1 cellular context compared by ENCODE assay signal in genomic region chr21:37710555-37711293, GRCh38.
A peak's percentile ranks its signal among the peaks of the same experiment; 100 is the strongest.
TF ChIP-seq lines count a peak whose summit lies in the region.

No MANE protein-coding gene starts in this region.

TF ChIP-seq in HEK293, 187 proteins besides CTCF, POLR2A, EP300 and RAD21 (continued from another document):
- TF ChIP-seq EGR2 (tag by site-specific recombination; IDR thresholded peaks at IDR 0.05; ENCODE audit: low read depth) (no peak), OSR2 (tag by site-specific recombination; IDR thresholded peaks at IDR 0.05) (peak; percentile 88; the same call in 1 of the 2 replicates), ZSCAN23 (tag by site-specific recombination; IDR thresholded peaks at IDR 0.05) (0 out of 2 replicates have a peak, but pooled peaks have one; percentile 24), ZBTB20 (tag by site-specific recombination; IDR thresholded peaks at IDR 0.05) (no peak; the same call in 1 of the 2 replicates), ZFP69B (tag by site-specific recombination; IDR thresholded peaks at IDR 0.05) (peak; percentile 64), ZEB2 (tag by site-specific recombination; IDR thresholded peaks at IDR 0.05) (0 out of 2 replicates have a peak, but pooled peaks have one; percentile 36), ZNF398 (tag by site-specific recombination; IDR thresholded peaks at IDR 0.05) (0 out of 2 replicates have a peak, but pooled peaks have one; percentile 17), ZNF335 (tag by site-specific recombination; conservative IDR thresholded peaks at IDR 0.05) (no peak), PATZ1 (tag by site-specific recombination; IDR thresholded peaks at IDR 0.05) (no peak), GLIS1 (tag by site-specific recombination; IDR thresholded peaks at IDR 0.05) (peak; percentile 97), WT1 (tag by site-specific recombination; IDR thresholded peaks at IDR 0.05) (peak; percentile 77), ZNF488 (tag by site-specific recombination; IDR thresholded peaks at IDR 0.05) (0 out of 2 replicates have a peak, but pooled peaks have one; percentile 48), ZNF132 (tag by site-specific recombination; IDR thresholded peaks at IDR 0.05; ENCODE audit: borderline replicate concordance) (no peak), ZNF658 (tag by site-specific recombination; IDR thresholded peaks at IDR 0.05) (no peak), TSHZ1 (tag by site-specific recombination; IDR thresholded peaks at IDR 0.05; ENCODE audit: borderline replicate concordance) (0 out of 2 replicates have a peak, but pooled peaks have one; percentile 44), OVOL3 (tag by site-specific recombination; IDR thresholded peaks at IDR 0.05) (no peak), ZNF274 (IDR thresholded peaks at IDR 0.05; ENCODE audit: low read length) (no peak), ZNF274 (tag by site-specific recombination; IDR thresholded peaks at IDR 0.05; ENCODE audit: borderline replicate concordance) (no peak), SP7 (tag by site-specific recombination; IDR thresholded peaks at IDR 0.05) (peak; percentile 41; the same call in 1 of the 2 replicates), ZNF629 (tag by site-specific recombination; IDR thresholded peaks at IDR 0.05) (peak; percentile 25; the same call in 1 of the 2 replicates), ZNF561 (tag by site-specific recombination; IDR thresholded peaks at IDR 0.05; ENCODE audit: borderline replicate concordance) (peak; percentile 16; the same call in 1 of the 2 replicates), ZNF184 (tag by site-specific recombination; IDR thresholded peaks at IDR 0.05) (0 out of 2 replicates have a peak, but pooled peaks have one; percentile 47), ZBTB8A (tag by site-specific recombination; IDR thresholded peaks at IDR 0.05) (peak; percentile 48), KLF16 (tag by site-specific recombination; IDR thresholded peaks at IDR 0.05) (peak; percentile 77), KLF10 (tag by site-specific recombination; IDR thresholded peaks at IDR 0.05) (peak; percentile 44; the same call in 1 of the 2 replicates), TCF7L2 (IDR thresholded peaks at IDR 0.05; ENCODE audit: borderline replicate concordance, low read depth, low read length) (no peak), ZNF692 (tag by site-specific recombination; IDR thresholded peaks at IDR 0.05) (peak; percentile 92)
- TF ChIP-seq, protein P1, sequence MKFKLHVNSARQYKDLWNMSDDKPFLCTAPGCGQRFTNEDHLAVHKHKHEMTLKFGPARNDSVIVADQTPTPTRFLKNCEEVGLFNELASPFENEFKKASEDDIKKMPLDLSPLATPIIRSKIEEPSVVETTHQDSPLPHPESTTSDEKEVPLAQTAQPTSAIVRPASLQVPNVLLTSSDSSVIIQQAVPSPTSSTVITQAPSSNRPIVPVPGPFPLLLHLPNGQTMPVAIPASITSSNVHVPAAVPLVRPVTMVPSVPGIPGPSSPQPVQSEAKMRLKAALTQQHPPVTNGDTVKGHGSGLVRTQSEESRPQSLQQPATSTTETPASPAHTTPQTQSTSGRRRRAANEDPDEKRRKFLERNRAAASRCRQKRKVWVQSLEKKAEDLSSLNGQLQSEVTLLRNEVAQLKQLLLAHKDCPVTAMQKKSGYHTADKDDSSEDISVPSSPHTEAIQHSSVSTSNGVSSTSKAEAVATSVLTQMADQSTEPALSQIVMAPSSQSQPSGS (tag by site-specific recombination; IDR thresholded peaks at IDR 0.05; ENCODE audit: low read depth) = 0 out of 2 replicates have a peak, but pooled peaks have one; percentile 26
